Comparison of ENCODE assay signal across 27 cellular contexts in the genomic region with DNA sequence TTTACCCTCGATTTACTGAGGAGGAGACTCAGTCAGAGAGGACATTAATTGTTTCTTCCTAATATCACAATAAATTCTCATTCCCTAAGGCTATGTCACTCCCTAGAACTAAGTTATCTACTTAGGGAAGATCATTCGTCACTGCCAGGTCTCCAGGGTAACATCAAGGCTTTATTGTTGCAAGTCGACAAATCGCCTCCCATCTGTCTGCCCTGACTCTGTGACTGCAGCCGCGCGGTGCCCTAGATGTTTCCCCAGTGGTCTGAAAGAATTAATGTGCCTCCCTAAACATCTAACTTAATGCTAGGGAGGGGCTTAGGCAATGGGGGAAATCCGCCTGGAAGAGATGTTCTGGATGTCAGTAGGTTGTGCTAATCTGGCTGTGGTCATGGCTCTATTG.
"Had no signal": no experiment of that assay in that cellular context is flagged by ENCODE, and none has a peak within 500 bp of the region (broad histone marks: within the 10 kb centered on the region; RNA-seq: fewer than 3 reads in every experiment).

No MANE protein-coding gene starts in this region.

- H3K27ac Mint-ChIP-seq: activated CD8-positive, alpha-beta T cell treated with anti-CD3 and anti-CD28 coated beads, Interleukin-2, amount 10 ng/mL, durations not matched to agents 7 days and 5 days; activated naive CD4-positive, alpha-beta T cell treated with anti-CD3 and anti-CD28 coated beads, Interleukin-2, amount 50 U/mL, for 24 hours; activated naive CD8-positive, alpha-beta T cell treated with anti-CD3 and anti-CD28 coated beads, Interleukin-2, amount 50 U/mL, for 24 hours had no signal

- ATAC-seq: activated CD8-positive, alpha-beta T cell treated with anti-CD3 and anti-CD28 coated beads, Interleukin-2, amount 10 ng/mL, durations not matched to agents 7 days and 5 days; activated naive CD8-positive, alpha-beta T cell treated with anti-CD3 and anti-CD28 coated beads, Interleukin-2, amount 50 U/mL, for 24 hours; body of pancreas; K562 had no signal

- H3K27me3 ChIP-seq: ascending aorta, body of pancreas, Peyer's patch had no signal

- H3K27ac ChIP-seq: ascending aorta, body of pancreas, Peyer's patch, RWPE1, SJCRH30, VCaP had no signal

- H3K9ac ChIP-seq: SK-N-SH had no signal

- H3K4me3 ChIP-seq: ascending aorta, body of pancreas, K562, Peyer's patch, SJCRH30 had no signal

- H3K27me3 Mint-ChIP-seq: activated naive CD4-positive, alpha-beta T cell treated with anti-CD3 and anti-CD28 coated beads, Interleukin-2, amount 50 U/mL, for 24 hours; activated naive CD8-positive, alpha-beta T cell treated with anti-CD3 and anti-CD28 coated beads, Interleukin-2, amount 50 U/mL, for 24 hours had no signal

- H3K4me1 ChIP-seq: ascending aorta, body of pancreas, Peyer's patch, SJCRH30 had no signal

- H3K4me3 Mint-ChIP-seq: activated CD8-positive, alpha-beta T cell treated with anti-CD3 and anti-CD28 coated beads, Interleukin-2, amount 10 ng/mL, durations not matched to agents 7 days and 5 days; activated naive CD4-positive, alpha-beta T cell treated with anti-CD3 and anti-CD28 coated beads, Interleukin-2, amount 50 U/mL, for 24 hours; activated naive CD8-positive, alpha-beta T cell treated with anti-CD3 and anti-CD28 coated beads, Interleukin-2, amount 50 U/mL, for 24 hours had no signal

- H3K9me3 ChIP-seq: ascending aorta, body of pancreas, Peyer's patch, SJCRH30, SK-N-SH had no signal

- H3K9me3 Mint-ChIP-seq: activated naive CD4-positive, alpha-beta T cell treated with anti-CD3 and anti-CD28 coated beads, Interleukin-2, amount 50 U/mL, for 24 hours; activated naive CD8-positive, alpha-beta T cell treated with anti-CD3 and anti-CD28 coated beads, Interleukin-2, amount 50 U/mL, for 24 hours had no signal

- H3K36me3 Mint-ChIP-seq: activated naive CD4-positive, alpha-beta T cell treated with anti-CD3 and anti-CD28 coated beads, Interleukin-2, amount 50 U/mL, for 24 hours had no signal

- H3K36me3 ChIP-seq: ascending aorta, Peyer's patch, SJCRH30 had no signal

- H3K4me1 Mint-ChIP-seq: activated naive CD4-positive, alpha-beta T cell treated with anti-CD3 and anti-CD28 coated beads, Interleukin-2, amount 50 U/mL, for 24 hours; activated naive CD8-positive, alpha-beta T cell treated with anti-CD3 and anti-CD28 coated beads, Interleukin-2, amount 50 U/mL, for 24 hours had no signal

- DNase-seq: activated CD4-positive, alpha-beta T cell treated with anti-CD3 and anti-CD28 coated beads for 4 hours; activated CD8-positive, alpha-beta memory T cell treated with anti-CD3 and anti-CD28 coated beads, Interleukin-2, amount 50 U/mL, for 48 hours; activated CD8-positive, alpha-beta T cell treated with anti-CD3 and anti-CD28 coated beads, Interleukin-2, amount 10 ng/mL, durations not matched to agents 7 days and 5 days; activated effector memory CD4-positive, alpha-beta T cell treated with Interleukin-2 at 50 U/mL for 16 hours; activated naive CD4-positive, alpha-beta T cell; activated naive CD8-positive, alpha-beta T cell treated with anti-CD3 and anti-CD28 coated beads, Interleukin-2, amount 50 U/mL, for 24 hours; activated T-cell treated with anti-CD3 and anti-CD28 coated beads, Interleukin-2, amount 50 U/mL, for 1 hour; amniotic stem cell; body of pancreas; central memory CD4-positive, alpha-beta T cell; Karpas-422; MM.1S; NCI-H1105; NCI-H1436; NCI-H1694 treated with DMSO at 0.1 percent for 48 hours; NCI-H2029 treated with DMSO at 0.1 percent for 48 hours; NCI-H748 treated with DMSO at 0.1 percent for 48 hours; Peyer's patch; Right ventricle myocardium superior; SJCRH30; SK-N-SH; T-helper 1 cell had no signal
